9 cellular contexts compared by ENCODE assay signal in the genomic region with DNA sequence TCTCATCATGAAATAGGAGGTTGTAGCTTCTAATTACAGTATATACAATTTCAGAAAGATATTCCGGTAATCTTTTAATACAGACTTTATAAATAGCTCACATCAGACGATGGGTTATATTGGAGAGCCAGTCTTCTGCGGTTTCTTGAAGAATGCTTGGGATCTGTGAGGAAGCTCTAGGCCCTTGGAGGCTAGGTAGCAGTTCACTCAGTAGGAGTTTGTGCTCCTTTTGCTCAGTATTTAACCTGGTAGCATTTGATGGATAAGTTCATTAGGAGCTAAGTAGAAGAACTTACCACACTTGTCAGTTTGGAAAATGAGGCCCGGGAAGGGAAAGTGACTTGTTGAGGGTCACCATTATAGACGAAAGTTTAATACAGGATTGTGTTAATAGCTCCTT. TPM values are rescaled to one million over a fixed set of nuclear protein-coding genes. Genes with fewer than 3 reads are reported as not detected.
DNase-seq lines count a peak whose midpoint lies in the region; ATAC-seq and TF ChIP-seq lines count a peak whose summit lies in the region.
"Had no signal": no experiment of that assay in that cellular context is flagged by ENCODE, and none has a peak within 500 bp of the region (broad histone marks: within the 10 kb centered on the region; RNA-seq: fewer than 3 reads in every experiment).

No MANE protein-coding gene starts in this region.

- DNase-seq in AG09309 (ENCODE audit: low read depth) (no peak), MG63 (no peak), kidney tubule cell (ENCODE audit: low spot score) (no peak)
- no peak for DNase-seq in naive thymus-derived CD8-positive, alpha-beta T cell
- DNase-seq in activated CD8-positive, alpha-beta memory T cell treated with anti-CD3 and anti-CD28 coated beads, Interleukin-2, amount 10 ng/mL, durations not matched to agents 7 days and 5 days = no peak
- DNase-seq: NCI-H1105 treated with DMSO at 0.1 percent for 48 hours had no signal

- H3K27me3 Mint-ChIP-seq in naive thymus-derived CD8-positive, alpha-beta T cell = peaks cover 0 to 1% (median 0%) of the 10 kb centered on the region in 5 donors
- H3K27me3 Mint-ChIP-seq in activated CD8-positive, alpha-beta memory T cell treated with anti-CD3 and anti-CD28 coated beads, Interleukin-2, amount 10 ng/mL, durations not matched to agents 7 days and 5 days = no peaks in the 10 kb centered on the region

- H3K27me3 ChIP-seq in MG63 = no peaks in the 10 kb centered on the region
- no peaks in the 10 kb centered on the region for H3K27me3 ChIP-seq in duodenal mucosa (ENCODE audit: control insufficient read depth in 1 of 2, insufficient read depth in 2 of 2, low read length in 2 of 2)

- peaks cover 54% of the 10 kb centered on the region for H3K36me3 ChIP-seq in MG63
- peaks cover 0 to 4% of the 10 kb centered on the region in 2 donors for H3K36me3 ChIP-seq in duodenal mucosa (ENCODE audit: control insufficient read depth in 1 of 2, insufficient read depth in 2 of 2, low read length in 2 of 2)

- H3K36me3 Mint-ChIP-seq in naive thymus-derived CD8-positive, alpha-beta T cell = no peaks in the 10 kb centered on the region
- H3K36me3 Mint-ChIP-seq in activated CD8-positive, alpha-beta memory T cell treated with anti-CD3 and anti-CD28 coated beads, Interleukin-2, amount 10 ng/mL, durations not matched to agents 7 days and 5 days = peaks cover 6% of the 10 kb centered on the region

- H3K4me3 ChIP-seq in AG09309 (ENCODE audit: control insufficient read depth, low read depth, low read length) (peak overlapping the region; percentile 86), MG63 (peak overlapping the region; percentile 100), duodenal mucosa (ENCODE audit: low read depth in 1 of 2, low read length in 2 of 2) (peak overlapping the region; percentile 79 to 81)

- no peaks in the 10 kb centered on the region for H3K9me3 ChIP-seq in MG63
- H3K9me3 ChIP-seq in duodenal mucosa (ENCODE audit: control insufficient read depth in 1 of 2, low read length in 2 of 2) = no peaks in the 10 kb centered on the region

- H3K9ac ChIP-seq in duodenal mucosa (ENCODE audit: low read depth in 1 of 2, low read length in 2 of 2) = no peak overlapping the region

- H3K4me1 ChIP-seq in duodenal mucosa (ENCODE audit: control insufficient read depth in 1 of 2, insufficient read depth in 2 of 2, low read length in 2 of 2) = peaks cover 4 to 25% of the 10 kb centered on the region in 2 donors

- H3K27ac ChIP-seq in duodenal mucosa (ENCODE audit: low read depth, low read length) = peak overlapping the region; percentile 7

- peak overlapping the region in 8 of 10 donors; percentile 29 to 88 (median 80) for H3K4me3 Mint-ChIP-seq in naive thymus-derived CD8-positive, alpha-beta T cell
- no peak overlapping the region for H3K4me3 Mint-ChIP-seq in activated CD8-positive, alpha-beta memory T cell treated with anti-CD3 and anti-CD28 coated beads, Interleukin-2, amount 10 ng/mL, durations not matched to agents 7 days and 5 days

- POLR2A ChIA-PET in naive thymus-derived CD8-positive, alpha-beta T cell (lab: Charles Lee) = interaction anchor here (0.7 to 2.6 kb wide), 2 partner anchors 14 to 61 kb away, joined by 3 to 13 read pairs; no protein-coding TSS in a partner anchor

- H3K4me1 Mint-ChIP-seq in naive thymus-derived CD8-positive, alpha-beta T cell = peaks cover 8 to 65% (median 47%) of the 10 kb centered on the region in 4 donors
- H3K4me1 Mint-ChIP-seq in activated CD8-positive, alpha-beta memory T cell treated with anti-CD3 and anti-CD28 coated beads, Interleukin-2, amount 10 ng/mL, durations not matched to agents 7 days and 5 days = peaks cover 29% of the 10 kb centered on the region

- no peaks in the 10 kb centered on the region for H3K9me3 Mint-ChIP-seq in naive thymus-derived CD8-positive, alpha-beta T cell
- H3K9me3 Mint-ChIP-seq in activated CD8-positive, alpha-beta memory T cell treated with anti-CD3 and anti-CD28 coated beads, Interleukin-2, amount 10 ng/mL, durations not matched to agents 7 days and 5 days (ENCODE audit: low read depth) = no peaks in the 10 kb centered on the region

- no peak for TF ChIP-seq CTCF in AG09309 (IDR thresholded peaks at IDR 0.05; ENCODE audit: control insufficient read depth, insufficient read depth, low read depth, low read length, missing control alignments)

- ATAC-seq in naive thymus-derived CD8-positive, alpha-beta T cell = no peak
- ATAC-seq in activated CD8-positive, alpha-beta memory T cell treated with anti-CD3 and anti-CD28 coated beads, Interleukin-2, amount 10 ng/mL, durations not matched to agents 7 days and 5 days = no peak
- ATAC-seq in HG03280 (IDR thresholded peaks at IDR 0.05; ENCODE audit: unreplicated experiment) = no peak
- no peak for ATAC-seq in GM18868 (IDR thresholded peaks at IDR 0.05; ENCODE audit: unreplicated experiment)

- peak overlapping the region in 4 of 10 donors; percentile 15 to 91 (median 44) for H3K27ac Mint-ChIP-seq in naive thymus-derived CD8-positive, alpha-beta T cell
- H3K27ac Mint-ChIP-seq in activated CD8-positive, alpha-beta memory T cell treated with anti-CD3 and anti-CD28 coated beads, Interleukin-2, amount 10 ng/mL, durations not matched to agents 7 days and 5 days = no peak overlapping the region

- CTCF ChIA-PET in activated CD8-positive, alpha-beta memory T cell treated with anti-CD3 and anti-CD28 coated beads, Interleukin-2, amount 10 ng/mL, durations not matched to agents 7 days and 5 days (lab: Charles Lee) = interaction anchor here (0.9 to 1.5 kb wide), 5 partner anchors 92 to 626 kb away, joined by 3 to 4 read pairs (median 3); no protein-coding TSS in a partner anchor

RNA-seq across cellular contexts. Expression of a gene that starts 2.8 kb away (rescaled TPM):
- total RNA-seq in MG63 (2014; rRNA removed; shearing (Covaris generic); ENCODE audit: low replicate concordance) = 44.8 and 53.7 TPM in 2 replicates
- total RNA-seq in naive thymus-derived CD8-positive, alpha-beta T cell = 10 to 100 TPM; 14.7 to 20.6 TPM
- polyA plus RNA-seq in naive thymus-derived CD8-positive, alpha-beta T cell = 1 to 10 TPM; 6.5 to 8.8 (median 8.6) TPM
- total RNA-seq in activated CD8-positive, alpha-beta memory T cell treated with anti-CD3 and anti-CD28 coated beads, Interleukin-2, amount 10 ng/mL, durations not matched to agents 7 days and 5 days = 10 to 100 TPM; 25.4 to 31.1 TPM
